1 cellular context compared by ENCODE assay signal in the genomic region with DNA sequence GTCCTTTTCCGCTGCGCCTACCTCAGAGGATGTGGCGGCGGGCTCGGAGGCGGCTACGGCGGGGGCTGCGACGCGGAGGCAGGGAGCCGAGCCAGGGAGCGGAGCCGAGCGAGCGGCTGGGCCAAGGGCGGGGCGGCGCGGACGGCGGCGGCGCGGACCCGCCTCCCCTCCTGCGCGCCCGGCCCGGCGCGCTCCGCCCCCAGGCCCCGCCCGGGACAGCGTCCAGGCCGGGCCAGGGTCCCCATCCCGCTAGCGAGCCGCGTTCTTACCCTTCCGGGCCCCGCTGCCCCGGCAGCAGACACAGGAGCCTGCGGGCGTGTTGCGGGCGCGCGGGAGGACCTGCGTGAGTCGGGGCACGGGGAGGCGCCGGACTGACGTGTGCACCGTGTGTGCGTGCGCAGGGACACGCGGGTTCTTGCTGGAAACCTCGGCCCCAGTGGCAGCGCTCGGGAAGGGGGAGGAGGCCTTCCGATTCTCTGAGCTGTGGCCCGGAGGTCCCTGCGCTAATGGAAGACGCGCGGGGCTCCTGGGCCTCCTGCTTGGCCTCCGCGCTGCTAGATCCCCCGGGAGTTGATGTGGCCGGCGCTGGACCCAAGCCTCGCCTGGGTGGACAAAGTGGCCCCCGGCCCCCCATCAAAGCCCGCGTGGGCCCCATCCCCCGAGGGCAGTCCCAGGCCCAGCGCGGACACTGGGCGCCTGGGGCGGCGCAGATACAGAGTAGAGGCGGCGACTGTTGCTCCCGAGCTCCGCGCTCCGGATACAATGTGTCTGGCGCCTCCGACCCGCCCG.
A peak's percentile ranks its signal among the peaks of the same experiment; 100 is the strongest.
TF ChIP-seq lines count a peak whose summit lies in the region.

A gene with protein sequence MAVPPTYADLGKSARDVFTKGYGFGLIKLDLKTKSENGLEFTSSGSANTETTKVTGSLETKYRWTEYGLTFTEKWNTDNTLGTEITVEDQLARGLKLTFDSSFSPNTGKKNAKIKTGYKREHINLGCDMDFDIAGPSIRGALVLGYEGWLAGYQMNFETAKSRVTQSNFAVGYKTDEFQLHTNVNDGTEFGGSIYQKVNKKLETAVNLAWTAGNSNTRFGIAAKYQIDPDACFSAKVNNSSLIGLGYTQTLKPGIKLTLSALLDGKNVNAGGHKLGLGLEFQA (minus strand): TSS at position 350 of the 789 bp plus-strand sequence. CDS start 11,963 bp downstream, outside the sequence.

TF ChIP-seq in K562, 482 proteins besides CTCF, POLR2A, EP300 and RAD21 (continued from another document and continues in another):
- TF ChIP-seq PHF8 (IDR thresholded peaks at IDR 0.05; ENCODE audit: borderline replicate concordance, low read length) (peak; percentile 73), ZBTB1 (CRISPR knock-in tag; IDR thresholded peaks at IDR 0.05; ENCODE audit: borderline replicate concordance, low read depth) (0 out of 2 replicates have a peak, but pooled peaks have one; percentile 21), ZBTB7A (IDR thresholded peaks at IDR 0.05; ENCODE audit: borderline replicate concordance, control insufficient read depth, low read depth, low read length) (peak; percentile 64; the same call in 1 of the 2 replicates), DIDO1 (tag; IDR thresholded peaks at IDR 0.05; ENCODE audit: low read depth) (no peak), GTF2A2 (tag; IDR thresholded peaks at IDR 0.05) (no peak), ZSCAN29 (IDR thresholded peaks at IDR 0.05) (peak; percentile 81), ZNF696 (CRISPR knock-in tag; conservative IDR thresholded peaks at IDR 0.05) (no peak), CHD2 (IDR thresholded peaks at IDR 0.05; ENCODE audit: low read depth, low read length) (no peak), RBM25 (IDR thresholded peaks at IDR 0.05; ENCODE audit: low read depth, low read length, severe bottlenecking) (no peak), CXXC5 (CRISPR knock-in tag; IDR thresholded peaks at IDR 0.05) (peak; percentile 67), ZNF584 (CRISPR knock-in tag; IDR thresholded peaks at IDR 0.05; ENCODE audit: low read depth) (no peak), POLR2B (IDR thresholded peaks at IDR 0.05; ENCODE audit: low read depth, partially characterized antibody) (peak; percentile 48), NFE2 (IDR thresholded peaks at IDR 0.05; ENCODE audit: low read depth) (no peak), MIER1 (IDR thresholded peaks at IDR 0.05; ENCODE audit: low read depth) (no peak), HSF4 (CRISPR knock-in tag; IDR thresholded peaks at IDR 0.05; ENCODE audit: borderline replicate concordance) (no peak), SMARCB1 (IDR thresholded peaks at IDR 0.05; ENCODE audit: insufficient read length, low read depth) (no peak), PHF20 (IDR thresholded peaks at IDR 0.05; ENCODE audit: partially characterized antibody) (peak; percentile 34), ZNF263 (CRISPR knock-in tag; IDR thresholded peaks at IDR 0.05; ENCODE audit: borderline replicate concordance) (peak; percentile 59), HDGF (IDR thresholded peaks at IDR 0.05) (no peak), GATA2 (CRISPR knock-in tag; IDR thresholded peaks at IDR 0.05) (no peak)
- TF ChIP-seq, protein P1, sequence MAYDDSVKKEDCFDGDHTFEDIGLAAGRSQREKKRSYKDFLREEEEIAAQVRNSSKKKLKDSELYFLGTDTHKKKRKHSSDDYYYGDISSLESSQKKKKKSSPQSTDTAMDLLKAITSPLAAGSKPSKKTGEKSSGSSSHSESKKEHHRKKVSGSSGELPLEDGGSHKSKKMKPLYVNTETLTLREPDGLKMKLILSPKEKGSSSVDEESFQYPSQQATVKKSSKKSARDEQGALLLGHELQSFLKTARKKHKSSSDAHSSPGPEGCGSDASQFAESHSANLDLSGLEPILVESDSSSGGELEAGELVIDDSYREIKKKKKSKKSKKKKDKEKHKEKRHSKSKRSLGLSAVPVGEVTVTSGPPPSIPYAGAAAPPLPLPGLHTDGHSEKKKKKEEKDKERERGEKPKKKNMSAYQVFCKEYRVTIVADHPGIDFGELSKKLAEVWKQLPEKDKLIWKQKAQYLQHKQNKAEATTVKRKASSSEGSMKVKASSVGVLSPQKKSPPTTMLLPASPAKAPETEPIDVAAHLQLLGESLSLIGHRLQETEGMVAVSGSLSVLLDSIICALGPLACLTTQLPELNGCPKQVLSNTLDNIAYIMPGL (CRISPR knock-in tag; IDR thresholded peaks at IDR 0.05), result no peak
- TF ChIP-seq, protein P2, sequence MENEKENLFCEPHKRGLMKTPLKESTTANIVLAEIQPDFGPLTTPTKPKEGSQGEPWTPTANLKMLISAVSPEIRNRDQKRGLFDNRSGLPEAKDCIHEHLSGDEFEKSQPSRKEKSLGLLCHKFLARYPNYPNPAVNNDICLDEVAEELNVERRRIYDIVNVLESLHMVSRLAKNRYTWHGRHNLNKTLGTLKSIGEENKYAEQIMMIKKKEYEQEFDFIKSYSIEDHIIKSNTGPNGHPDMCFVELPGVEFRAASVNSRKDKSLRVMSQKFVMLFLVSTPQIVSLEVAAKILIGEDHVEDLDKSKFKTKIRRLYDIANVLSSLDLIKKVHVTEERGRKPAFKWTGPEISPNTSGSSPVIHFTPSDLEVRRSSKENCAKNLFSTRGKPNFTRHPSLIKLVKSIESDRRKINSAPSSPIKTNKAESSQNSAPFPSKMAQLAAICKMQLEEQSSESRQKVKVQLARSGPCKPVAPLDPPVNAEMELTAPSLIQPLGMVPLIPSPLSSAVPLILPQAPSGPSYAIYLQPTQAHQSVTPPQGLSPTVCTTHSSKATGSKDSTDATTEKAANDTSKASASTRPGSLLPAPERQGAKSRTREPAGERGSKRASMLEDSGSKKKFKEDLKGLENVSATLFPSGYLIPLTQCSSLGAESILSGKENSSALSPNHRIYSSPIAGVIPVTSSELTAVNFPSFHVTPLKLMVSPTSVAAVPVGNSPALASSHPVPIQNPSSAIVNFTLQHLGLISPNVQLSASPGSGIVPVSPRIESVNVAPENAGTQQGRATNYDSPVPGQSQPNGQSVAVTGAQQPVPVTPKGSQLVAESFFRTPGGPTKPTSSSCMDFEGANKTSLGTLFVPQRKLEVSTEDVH (IDR thresholded peaks at IDR 0.05; ENCODE audit: low read depth, partially characterized antibody), result no peak
- TF ChIP-seq, protein P3, sequence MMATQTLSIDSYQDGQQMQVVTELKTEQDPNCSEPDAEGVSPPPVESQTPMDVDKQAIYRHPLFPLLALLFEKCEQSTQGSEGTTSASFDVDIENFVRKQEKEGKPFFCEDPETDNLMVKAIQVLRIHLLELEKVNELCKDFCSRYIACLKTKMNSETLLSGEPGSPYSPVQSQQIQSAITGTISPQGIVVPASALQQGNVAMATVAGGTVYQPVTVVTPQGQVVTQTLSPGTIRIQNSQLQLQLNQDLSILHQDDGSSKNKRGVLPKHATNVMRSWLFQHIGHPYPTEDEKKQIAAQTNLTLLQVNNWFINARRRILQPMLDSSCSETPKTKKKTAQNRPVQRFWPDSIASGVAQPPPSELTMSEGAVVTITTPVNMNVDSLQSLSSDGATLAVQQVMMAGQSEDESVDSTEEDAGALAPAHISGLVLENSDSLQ (IDR thresholded peaks at IDR 0.05), result no peak
- TF ChIP-seq, protein P4, sequence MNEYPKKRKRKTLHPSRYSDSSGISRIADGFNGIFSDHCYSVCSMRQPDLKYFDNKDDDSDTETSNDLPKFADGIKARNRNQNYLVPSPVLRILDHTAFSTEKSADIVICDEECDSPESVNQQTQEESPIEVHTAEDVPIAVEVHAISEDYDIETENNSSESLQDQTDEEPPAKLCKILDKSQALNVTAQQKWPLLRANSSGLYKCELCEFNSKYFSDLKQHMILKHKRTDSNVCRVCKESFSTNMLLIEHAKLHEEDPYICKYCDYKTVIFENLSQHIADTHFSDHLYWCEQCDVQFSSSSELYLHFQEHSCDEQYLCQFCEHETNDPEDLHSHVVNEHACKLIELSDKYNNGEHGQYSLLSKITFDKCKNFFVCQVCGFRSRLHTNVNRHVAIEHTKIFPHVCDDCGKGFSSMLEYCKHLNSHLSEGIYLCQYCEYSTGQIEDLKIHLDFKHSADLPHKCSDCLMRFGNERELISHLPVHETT (CRISPR knock-in tag; conservative IDR thresholded peaks at IDR 0.05 in 1 of 2, IDR thresholded peaks at IDR 0.05 in 1 of 2), result no peak
- TF ChIP-seq, protein P5, sequence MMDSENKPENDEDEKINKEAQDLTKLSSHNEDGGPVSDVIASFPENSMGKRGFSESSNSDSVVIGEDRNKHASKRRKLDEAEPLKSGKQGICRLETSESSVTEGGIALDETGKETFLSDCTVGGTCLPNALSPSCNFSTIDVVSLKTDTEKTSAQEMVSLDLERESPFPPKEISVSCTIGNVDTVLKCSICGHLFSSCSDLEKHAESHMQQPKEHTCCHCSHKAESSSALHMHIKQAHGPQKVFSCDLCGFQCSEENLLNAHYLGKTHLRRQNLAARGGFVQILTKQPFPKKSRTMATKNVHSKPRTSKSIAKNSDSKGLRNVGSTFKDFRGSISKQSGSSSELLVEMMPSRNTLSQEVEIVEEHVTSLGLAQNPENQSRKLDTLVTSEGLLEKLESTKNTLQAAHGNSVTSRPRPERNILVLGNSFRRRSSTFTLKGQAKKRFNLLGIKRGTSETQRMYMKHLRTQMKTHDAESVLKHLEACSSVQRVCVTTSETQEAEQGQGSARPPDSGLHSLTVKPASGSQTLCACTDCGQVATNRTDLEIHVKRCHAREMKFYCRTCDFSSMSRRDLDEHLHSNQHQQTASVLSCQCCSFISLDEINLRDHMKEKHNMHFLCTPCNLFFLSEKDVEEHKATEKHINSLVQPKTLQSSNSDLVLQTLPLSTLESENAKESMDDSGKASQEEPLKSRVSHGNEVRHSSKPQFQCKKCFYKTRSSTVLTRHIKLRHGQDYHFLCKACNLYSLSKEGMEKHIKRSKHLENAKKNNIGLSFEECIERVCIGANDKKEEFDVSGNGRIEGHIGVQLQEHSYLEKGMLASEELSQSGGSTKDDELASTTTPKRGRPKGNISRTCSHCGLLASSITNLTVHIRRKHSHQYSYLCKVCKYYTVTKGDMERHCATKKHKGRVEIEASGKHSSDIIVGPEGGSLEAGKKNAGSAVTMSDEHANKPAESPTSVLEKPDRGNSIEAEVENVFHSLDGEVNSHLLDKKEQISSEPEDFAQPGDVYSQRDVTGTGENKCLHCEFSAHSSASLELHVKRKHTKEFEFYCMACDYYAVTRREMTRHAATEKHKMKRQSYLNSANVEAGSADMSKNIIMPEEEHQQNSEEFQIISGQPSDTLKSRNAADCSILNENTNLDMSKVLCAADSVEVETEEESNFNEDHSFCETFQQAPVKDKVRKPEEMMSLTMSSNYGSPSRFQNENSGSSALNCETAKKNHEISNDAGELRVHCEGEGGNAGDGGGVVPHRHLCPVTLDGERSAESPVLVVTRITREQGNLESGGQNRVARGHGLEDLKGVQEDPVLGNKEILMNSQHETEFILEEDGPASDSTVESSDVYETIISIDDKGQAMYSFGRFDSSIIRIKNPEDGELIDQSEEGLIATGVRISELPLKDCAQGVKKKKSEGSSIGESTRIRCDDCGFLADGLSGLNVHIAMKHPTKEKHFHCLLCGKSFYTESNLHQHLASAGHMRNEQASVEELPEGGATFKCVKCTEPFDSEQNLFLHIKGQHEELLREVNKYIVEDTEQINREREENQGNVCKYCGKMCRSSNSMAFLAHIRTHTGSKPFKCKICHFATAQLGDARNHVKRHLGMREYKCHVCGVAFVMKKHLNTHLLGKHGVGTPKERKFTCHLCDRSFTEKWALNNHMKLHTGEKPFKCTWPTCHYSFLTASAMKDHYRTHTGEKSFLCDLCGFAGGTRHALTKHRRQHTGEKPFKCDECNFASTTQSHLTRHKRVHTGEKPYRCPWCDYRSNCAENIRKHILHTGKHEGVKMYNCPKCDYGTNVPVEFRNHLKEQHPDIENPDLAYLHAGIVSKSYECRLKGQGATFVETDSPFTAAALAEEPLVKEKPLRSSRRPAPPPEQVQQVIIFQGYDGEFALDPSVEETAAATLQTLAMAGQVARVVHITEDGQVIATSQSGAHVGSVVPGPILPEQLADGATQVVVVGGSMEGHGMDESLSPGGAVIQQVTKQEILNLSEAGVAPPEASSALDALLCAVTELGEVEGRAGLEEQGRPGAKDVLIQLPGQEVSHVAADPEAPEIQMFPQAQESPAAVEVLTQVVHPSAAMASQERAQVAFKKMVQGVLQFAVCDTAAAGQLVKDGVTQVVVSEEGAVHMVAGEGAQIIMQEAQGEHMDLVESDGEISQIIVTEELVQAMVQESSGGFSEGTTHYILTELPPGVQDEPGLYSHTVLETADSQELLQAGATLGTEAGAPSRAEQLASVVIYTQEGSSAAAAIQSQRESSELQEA (IDR thresholded peaks at IDR 0.05; ENCODE audit: low read depth), result no peak
- TF ChIP-seq, protein P6, sequence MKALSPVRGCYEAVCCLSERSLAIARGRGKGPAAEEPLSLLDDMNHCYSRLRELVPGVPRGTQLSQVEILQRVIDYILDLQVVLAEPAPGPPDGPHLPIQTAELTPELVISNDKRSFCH (CRISPR knock-in tag; IDR thresholded peaks at IDR 0.05), result no peak
- TF ChIP-seq, protein P6 (tag; IDR thresholded peaks at IDR 0.05), result no peak
- TF ChIP-seq, protein P7, sequence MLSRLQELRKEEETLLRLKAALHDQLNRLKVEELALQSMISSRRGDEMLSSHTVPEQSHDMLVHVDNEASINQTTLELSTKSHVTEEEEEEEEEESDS (CRISPR knock-in tag; IDR thresholded peaks at IDR 0.05), result no peak
- TF ChIP-seq, protein P8, sequence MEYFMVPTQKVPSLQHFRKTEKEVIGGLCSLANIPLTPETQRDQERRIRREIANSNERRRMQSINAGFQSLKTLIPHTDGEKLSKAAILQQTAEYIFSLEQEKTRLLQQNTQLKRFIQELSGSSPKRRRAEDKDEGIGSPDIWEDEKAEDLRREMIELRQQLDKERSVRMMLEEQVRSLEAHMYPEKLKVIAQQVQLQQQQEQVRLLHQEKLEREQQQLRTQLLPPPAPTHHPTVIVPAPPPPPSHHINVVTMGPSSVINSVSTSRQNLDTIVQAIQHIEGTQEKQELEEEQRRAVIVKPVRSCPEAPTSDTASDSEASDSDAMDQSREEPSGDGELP (CRISPR knock-in tag; IDR thresholded peaks at IDR 0.05; ENCODE audit: borderline replicate concordance), result 0 out of 2 replicates have a peak, but pooled peaks have one; percentile 11
- TF ChIP-seq, protein P9, sequence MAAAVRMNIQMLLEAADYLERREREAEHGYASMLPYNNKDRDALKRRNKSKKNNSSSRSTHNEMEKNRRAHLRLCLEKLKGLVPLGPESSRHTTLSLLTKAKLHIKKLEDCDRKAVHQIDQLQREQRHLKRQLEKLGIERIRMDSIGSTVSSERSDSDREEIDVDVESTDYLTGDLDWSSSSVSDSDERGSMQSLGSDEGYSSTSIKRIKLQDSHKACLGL (CRISPR knock-in tag; IDR thresholded peaks at IDR 0.05; ENCODE audit: borderline replicate concordance, poor library complexity, severe bottlenecking), result no peak
